8 cellular contexts compared by ENCODE assay signal in genomic region chr14:31026076-31026394, GRCh38. TPM values are rescaled to one million over a fixed set of nuclear protein-coding genes. Genes with fewer than 3 reads are reported as not detected.
DNase-seq lines count a peak whose midpoint lies in the region; ATAC-seq and TF ChIP-seq lines count a peak whose summit lies in the region.

TSS of gene STRN3 (minus strand) at chr14:31026379. CDS start at chr14:31026185, 194 bp downstream.

- H3K27me3 Mint-ChIP-seq in CD4-positive, alpha-beta T cell: no peaks in the 10 kb centered on the region

- peak within 1 kb of the TSS; percentile 87 for H3K27ac ChIP-seq in CD4-positive, alpha-beta T cell (ENCODE audit: low read depth, low read length)
- H3K27ac ChIP-seq in KMS-11: peak within 1 kb of the TSS; percentile 85
- peak within 1 kb of the TSS; percentile 95 for H3K27ac ChIP-seq in colonic mucosa
- peak within 1 kb of the TSS; percentile 97 for H3K27ac ChIP-seq in mesodermal cell (ENCODE audit: low read depth, low read length, severe bottlenecking)
- peak within 1 kb of the TSS; percentile 99 for H3K27ac ChIP-seq in urinary bladder (ENCODE audit: low read depth)

- no peaks in the 10 kb centered on the region for H3K9me3 ChIP-seq in CD4-positive, alpha-beta T cell (ENCODE audit: control insufficient read depth, low read length)
- H3K9me3 ChIP-seq in colonic mucosa (no peaks in the 10 kb centered on the region), mesodermal cell (ENCODE audit: control insufficient read depth, low read length) (no peaks in the 10 kb centered on the region)

- peaks cover 46% of the 10 kb centered on the region for H3K79me2 ChIP-seq in KMS-11 (ENCODE audit: insufficient read depth, low read depth)

- H3K4me1 Mint-ChIP-seq in CD4-positive, alpha-beta T cell (ENCODE audit: low read depth): peaks cover 62% of the 10 kb centered on the region

- H3K9me3 Mint-ChIP-seq in CD4-positive, alpha-beta T cell: no peaks in the 10 kb centered on the region

- H3K4me3 ChIP-seq in KMS-11 (IDR thresholded peaks at IDR 0.05; ENCODE audit: insufficient read depth, low read depth, low read length) (no peak within 1 kb of the TSS), colonic mucosa (peak within 1 kb of the TSS; percentile 96), mesodermal cell (ENCODE audit: extremely low read depth, insufficient read depth, low read length, poor library complexity, severe bottlenecking) (peak within 1 kb of the TSS; percentile 100), urinary bladder (ENCODE audit: low read depth, low read length) (peak within 1 kb of the TSS; percentile 100)

- peak within 1 kb of the TSS; percentile 98 for H3K4me3 Mint-ChIP-seq in CD4-positive, alpha-beta T cell

- POLR2A ChIA-PET in CD4-positive, alpha-beta T cell (lab: Charles Lee): interaction anchor here (0.9 to 2.1 kb wide), 20 partner anchors 8 to 1177 kb away, joined by 3 to 63 read pairs (median 4); partner anchors contain the start of genes DTD2, G2E3, HEATR5A and HECTD1

- H4K20me1 ChIP-seq in KMS-11 (ENCODE audit: insufficient read depth): no peaks in the 10 kb centered on the region

- H3K9ac ChIP-seq in KMS-11 (peak within 1 kb of the TSS; percentile 96), colonic mucosa (ENCODE audit: low read depth in 2 of 2, low read length in 2 of 2) (peak within 1 kb of the TSS; percentile 86 to 95)

- intact Hi-C loops in CD4-positive, alpha-beta T cell (cut with DNase I, micrococcal nuclease): loop anchor here (5.0 to 10.0 kb wide), 9 partner anchors 49 to 1179 kb away; partner anchors contain the start of genes HECTD1 (in 2 of the 2), G2E3 (in 1 of the 2), NUBPL (in 1 of the 2) and RNU6-7 (in 1 of the 2)
- intact Hi-C loops in colonic mucosa (cut with DNase I): no loop called here

- H3K36me3 ChIP-seq in KMS-11 (ENCODE audit: insufficient read depth) (no peaks in the 10 kb centered on the region), colonic mucosa (no peaks in the 10 kb centered on the region), mesodermal cell (ENCODE audit: control insufficient read depth, insufficient read depth, low read length) (peaks cover 19% of the 10 kb centered on the region), urinary bladder (ENCODE audit: insufficient read depth) (no peaks in the 10 kb centered on the region)

- peak within 1 kb of the TSS; percentile 70 for H2AFZ ChIP-seq in KMS-11 (ENCODE audit: low read depth)

- 0 to 2% methylated on average over 1 to 12 of the region's 29 CpGs for WGBS in mesodermal cell (ENCODE audit: insufficient coverage in 2 of 2), 2 experiments
- under 1% methylated on average over 29 of the region's 29 CpGs for WGBS in urinary bladder

- no peak for DNase-seq in CD4-positive, alpha-beta T cell
- DNase-seq in colonic mucosa (no peak), NCI-H2081 (lab: John Stamatoyannopoulos, UW) (no peak), HCEC 1CT (no peak)

- H3K4me1 ChIP-seq in KMS-11 (ENCODE audit: low read depth, poor library complexity, severe bottlenecking) (peaks cover 20% of the 10 kb centered on the region), colonic mucosa (peaks cover 11% of the 10 kb centered on the region), mesodermal cell (ENCODE audit: control insufficient read depth, insufficient read depth, low read length, poor library complexity, severe bottlenecking) (peaks cover 9% of the 10 kb centered on the region), urinary bladder (ENCODE audit: insufficient read depth) (no peaks in the 10 kb centered on the region)

- CTCF ChIA-PET in CD4-positive, alpha-beta T cell (lab: Charles Lee): interaction anchor here (0.6 to 2.2 kb wide), 4 partner anchors 46 to 181 kb away, joined by 3 to 9 read pairs (median 4); partner anchors contain the start of gene HECTD1

- ATAC-seq in CD4-positive, alpha-beta T cell (ENCODE audit: poor library complexity): peak; percentile 20
- no peak for ATAC-seq in HG02885 (IDR thresholded peaks at IDR 0.05; ENCODE audit: poor library complexity, unreplicated experiment)

- peaks cover 37% of the 10 kb centered on the region for H3K36me3 Mint-ChIP-seq in CD4-positive, alpha-beta T cell (ENCODE audit: low read depth)

- peak within 1 kb of the TSS; percentile 91 for H3K4me2 ChIP-seq in KMS-11

- peak within 1 kb of the TSS; percentile 94 for H3K27ac Mint-ChIP-seq in CD4-positive, alpha-beta T cell

- no peaks in the 10 kb centered on the region for H3K27me3 ChIP-seq in CD4-positive, alpha-beta T cell (ENCODE audit: control insufficient read depth, insufficient read depth, low read length)
- H3K27me3 ChIP-seq in KMS-11 (ENCODE audit: insufficient read depth, low read depth) (no peaks in the 10 kb centered on the region), colonic mucosa (no peaks in the 10 kb centered on the region)

- TF ChIP-seq CTCF in CD4-positive, alpha-beta T cell (IDR thresholded peaks at IDR 0.05): no peak
- no peak for TF ChIP-seq CTCF in KMS-11 (conservative IDR thresholded peaks at IDR 0.05; ENCODE audit: low read depth, low read length)
- TF ChIP-seq CTCF in colonic mucosa (IDR thresholded peaks at IDR 0.05): no peak

RNA-seq across cellular contexts. Expression of gene STRN3, which starts in this region (rescaled TPM):
- total RNA-seq in CD4-positive, alpha-beta T cell: 10 to 100 TPM; 15.1 to 16.9 TPM
- 10 to 100 TPM; 23.6 to 41.1 TPM for total RNA-seq in colonic mucosa
- 29.6 TPM for polyA plus RNA-seq in mesodermal cell (2013, experiment 1 of 2)
- polyA plus RNA-seq in mesodermal cell (2013, experiment 2 of 2): 32.1 TPM
- total RNA-seq in urinary bladder: 127 TPM
- polyA plus RNA-seq in urinary bladder: 25.4 TPM
